ENCODE assay signal across 26 cellular contexts in genomic region chr11:80156062-80156461, GRCh38.
"Had no signal": no experiment of that assay in that cellular context is flagged by ENCODE, and none has a peak within 500 bp of the region (broad histone marks: within the 10 kb centered on the region; RNA-seq: fewer than 3 reads in every experiment).

No MANE protein-coding gene starts in this region.

- ATAC-seq: naive thymus-derived CD8-positive, alpha-beta T cell; natural killer cell treated with Interleukin-12 subunit alpha and Interleukin-12 subunit beta and Interleukin-15 and Interleukin-18, amount 100 ng/mL, for 72 hours; psoas muscle; right cardiac atrium; stimulated activated effector memory CD8-positive, alpha-beta T cell treated with anti-CD3 and anti-CD28 coated beads, Interleukin-12 subunit alpha, Interleukin-12 subunit beta, amount 100 ng/mL, for 72 hours; stimulated activated naive CD8-positive, alpha-beta T cell treated with anti-CD3 and anti-CD28 coated beads, Interleukin-15, amount 100 ng/mL, for 72 hours; stimulated activated naive CD8-positive, alpha-beta T cell treated with anti-CD3 and anti-CD28 coated beads, Interleukin-15, Interleukin-2, amounts not matched to agents 100 U/mL and 50 U/mL, for 24 hours had no signal

- DNase-seq: naive thymus-derived CD8-positive, alpha-beta T cell; pancreas; psoas muscle; right cardiac atrium; right lobe of liver; sigmoid colon; stimulated activated CD4-positive, alpha-beta T cell treated with anti-CD3 and anti-CD28 coated beads, Interleukin-15, amount 100 ng/mL, for 24 hours; stimulated activated CD4-positive, alpha-beta T cell treated with anti-CD3 and anti-CD28 coated beads, Interleukin-2, amount 100 ng/mL, for 24 hours; stimulated activated CD4-positive, alpha-beta T cell treated with anti-CD3 and anti-CD28 coated beads, Interleukin-2, amount 100 ng/mL, for 48 hours; stimulated activated CD4-positive, alpha-beta T cell treated with anti-CD3 and anti-CD28 coated beads, Interleukin-4, amount 100 ng/mL, for 24 hours; stimulated activated naive CD4-positive, alpha-beta T cell; stimulated activated naive CD8-positive, alpha-beta T cell treated with anti-CD3 and anti-CD28 coated beads, Interleukin-15, amount 100 ng/mL, for 72 hours; stimulated activated naive CD8-positive, alpha-beta T cell treated with anti-CD3 and anti-CD28 coated beads, Interleukin-15, Interleukin-2, amounts not matched to agents 100 U/mL and 50 U/mL, for 24 hours; testis; tibial artery; transverse colon; upper lobe of right lung; uterus had no signal

- H3K36me3 Mint-ChIP-seq: naive thymus-derived CD8-positive, alpha-beta T cell; natural killer cell treated with Interleukin-12 subunit alpha and Interleukin-12 subunit beta and Interleukin-15 and Interleukin-18, amount 100 ng/mL, for 72 hours; stimulated activated effector memory CD8-positive, alpha-beta T cell treated with anti-CD3 and anti-CD28 coated beads, Interleukin-12 subunit alpha, Interleukin-12 subunit beta, amount 100 ng/mL, for 72 hours; type B pancreatic cell had no signal

- H3K27ac ChIP-seq: neutrophil, pancreas, psoas muscle, right lobe of liver, sigmoid colon, suprapubic skin, testis, tibial artery, transverse colon, upper lobe of right lung, uterus had no signal

- H3K27me3 Mint-ChIP-seq: naive thymus-derived CD8-positive, alpha-beta T cell; natural killer cell treated with Interleukin-12 subunit alpha and Interleukin-12 subunit beta and Interleukin-15 and Interleukin-18, amount 100 ng/mL, for 72 hours; stimulated activated naive CD8-positive, alpha-beta T cell treated with anti-CD3 and anti-CD28 coated beads, Interleukin-15, amount 100 ng/mL, for 72 hours had no signal

- H3K9me3 Mint-ChIP-seq: nephron progenitor cell, neural crest cell, type B pancreatic cell had no signal

- H3K36me3 ChIP-seq: neutrophil, pancreas, right lobe of liver, sigmoid colon, suprapubic skin, tibial artery, transverse colon, upper lobe of right lung, uterus had no signal

- H3K4me3 Mint-ChIP-seq: naive thymus-derived CD8-positive, alpha-beta T cell; natural killer cell treated with Interleukin-12 subunit alpha and Interleukin-12 subunit beta and Interleukin-15 and Interleukin-18, amount 100 ng/mL, for 72 hours; nephron progenitor cell; neural crest cell; stimulated activated effector memory CD8-positive, alpha-beta T cell treated with anti-CD3 and anti-CD28 coated beads, Interleukin-12 subunit alpha, Interleukin-12 subunit beta, amount 100 ng/mL, for 72 hours; stimulated activated naive CD8-positive, alpha-beta T cell treated with anti-CD3 and anti-CD28 coated beads, Interleukin-15, amount 100 ng/mL, for 72 hours; type B pancreatic cell had no signal

- H3K4me3 ChIP-seq: pancreas, psoas muscle, right lobe of liver, sigmoid colon, suprapubic skin, testis, tibial artery, transverse colon, upper lobe of right lung, uterus had no signal

- H3K4me1 ChIP-seq: pancreas, psoas muscle, right lobe of liver, sigmoid colon, suprapubic skin, testis, tibial artery, transverse colon, upper lobe of right lung, uterus had no signal

- FAIRE-seq: pancreas, small intestine had no signal

- H3K27me3 ChIP-seq: neutrophil, pancreas, right lobe of liver, sigmoid colon, suprapubic skin, testis, tibial artery, transverse colon, upper lobe of right lung, uterus had no signal

- H3K27ac Mint-ChIP-seq: naive thymus-derived CD8-positive, alpha-beta T cell; natural killer cell treated with Interleukin-12 subunit alpha and Interleukin-12 subunit beta and Interleukin-15 and Interleukin-18, amount 100 ng/mL, for 72 hours; nephron progenitor cell; stimulated activated effector memory CD8-positive, alpha-beta T cell treated with anti-CD3 and anti-CD28 coated beads, Interleukin-12 subunit alpha, Interleukin-12 subunit beta, amount 100 ng/mL, for 72 hours; stimulated activated naive CD8-positive, alpha-beta T cell treated with anti-CD3 and anti-CD28 coated beads, Interleukin-15, amount 100 ng/mL, for 72 hours; type B pancreatic cell had no signal

- H3K4me1 Mint-ChIP-seq: nephron progenitor cell; stimulated activated effector memory CD8-positive, alpha-beta T cell treated with anti-CD3 and anti-CD28 coated beads, Interleukin-12 subunit alpha, Interleukin-12 subunit beta, amount 100 ng/mL, for 72 hours; stimulated activated naive CD8-positive, alpha-beta T cell treated with anti-CD3 and anti-CD28 coated beads, Interleukin-15, amount 100 ng/mL, for 72 hours had no signal

- H3K9me3 ChIP-seq: neutrophil, pancreas, psoas muscle, right lobe of liver, sigmoid colon, suprapubic skin, testis, tibial artery, transverse colon, upper lobe of right lung, uterus had no signal
